ENCODE assay signal across 1 cellular context in the genomic region with DNA sequence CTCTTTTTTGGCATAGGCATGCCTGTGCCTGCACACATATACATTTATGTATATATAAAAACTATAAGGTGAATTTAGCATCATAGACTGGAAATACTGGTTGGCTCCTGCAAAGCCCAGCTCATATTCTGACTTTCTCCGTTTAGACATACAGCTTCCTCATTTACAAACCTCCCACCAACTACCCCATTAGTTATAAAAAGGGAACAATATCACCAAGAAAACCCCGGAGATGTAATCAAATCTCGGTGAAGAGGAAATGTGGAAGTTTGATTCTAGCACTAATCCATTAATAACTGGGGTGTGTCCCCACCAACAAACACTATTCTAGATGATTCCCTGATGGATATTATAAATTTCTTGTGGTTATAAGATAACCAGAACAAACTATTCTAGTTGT.
TF ChIP-seq lines count a peak whose summit lies in the region.

No MANE protein-coding gene starts in this region.

TF ChIP-seq in IMR-90, 13 proteins besides CTCF, POLR2A, EP300 and RAD21 (continued from another document):
- TF ChIP-seq MAFK (IDR thresholded peaks at IDR 0.05; ENCODE audit: low read depth, low read length): no peak
- TF ChIP-seq BHLHE40 (IDR thresholded peaks at IDR 0.05; ENCODE audit: low read depth, low read length): no peak
- no peak for TF ChIP-seq CEBPB (IDR thresholded peaks at IDR 0.05; ENCODE audit: low read depth, low read length)
- TF ChIP-seq NFE2L2 (IDR thresholded peaks at IDR 0.05; ENCODE audit: low read depth, low read length): no peak
- no peak for TF ChIP-seq MAZ (IDR thresholded peaks at IDR 0.05; ENCODE audit: borderline replicate concordance, low read depth, low read length)
